Comparison of ENCODE assay signal across 1 cellular context in the genomic region with DNA sequence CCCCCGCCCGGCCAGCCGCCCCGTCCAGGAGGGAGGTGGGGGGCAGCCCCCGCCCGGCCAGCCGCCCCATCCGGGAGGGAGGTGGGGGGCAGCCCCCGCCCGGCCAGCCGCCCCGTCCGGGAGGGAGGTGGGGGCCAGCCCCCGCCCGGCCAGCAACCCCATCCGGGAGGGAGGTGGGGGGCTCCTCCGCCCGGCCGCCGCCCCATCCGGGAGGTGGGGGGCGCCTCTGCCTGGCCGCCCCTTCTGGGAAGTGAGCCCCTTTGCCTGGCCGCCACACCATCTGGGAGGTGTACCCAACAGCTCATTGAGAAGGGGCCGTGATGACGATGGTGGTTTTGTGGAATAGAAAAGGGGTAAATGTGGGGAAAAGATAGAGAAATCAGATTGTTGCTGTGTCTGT. TPM values are rescaled to one million over a fixed set of nuclear protein-coding genes. Genes with fewer than 3 reads are reported as not detected.
"Had no signal": no experiment of that assay in that cellular context is flagged by ENCODE, and none has a peak within 500 bp of the region (broad histone marks: within the 10 kb centered on the region; RNA-seq: fewer than 3 reads in every experiment).

No MANE protein-coding gene starts in this region.

RNA-seq across cellular contexts. Expression of a gene that starts 49.6 kb away (rescaled TPM):
- total RNA-seq: ascending aorta had no signal
